ENCODE assay signal across 12 cellular contexts in genomic region chr15:56207092-56207491, GRCh38. TPM values are rescaled to one million over a fixed set of nuclear protein-coding genes. Genes with fewer than 3 reads are reported as not detected.
DNase-seq lines count a peak whose midpoint lies in the region; ATAC-seq and TF ChIP-seq lines count a peak whose summit lies in the region.
"Had no signal": no experiment of that assay in that cellular context is flagged by ENCODE, and none has a peak within 500 bp of the region (broad histone marks: within the 10 kb centered on the region; RNA-seq: fewer than 3 reads in every experiment).

No MANE protein-coding gene starts in this region.

- H3K9me3 Mint-ChIP-seq in activated B cell treated with CpG ODN at 0.5 μM for 24 hours: peaks cover 11% of the 10 kb centered on the region
- H3K9me3 Mint-ChIP-seq: GM23338 had no signal

- peak; percentile 88 for ATAC-seq in GM18498 (IDR thresholded peaks at IDR 0.05; ENCODE audit: unreplicated experiment)
- peak; percentile 76 for ATAC-seq in GM19452 (IDR thresholded peaks at IDR 0.05; ENCODE audit: unreplicated experiment)
- peak; percentile 56 for ATAC-seq in HG03045 (IDR thresholded peaks at IDR 0.05; ENCODE audit: unreplicated experiment)
- peak; percentile 69 for ATAC-seq in activated B cell treated with CpG ODN at 0.5 μM for 24 hours (ENCODE audit: low read depth)
- ATAC-seq: GM23338 had no signal

- intact Hi-C loops in activated B cell treated with CpG ODN at 0.5 μM for 24 hours (cut with micrococcal nuclease): loop anchor here (2.0 kb wide), 1 partner anchor 40 kb away; no protein-coding TSS in a partner anchor

- H3K4ac ChIP-seq in neuronal stem cell (ENCODE audit: low read length) (no peak overlapping the region), mesendoderm (ENCODE audit: low read depth, low read length) (no peak overlapping the region)

- H3K56ac ChIP-seq in mesendoderm (ENCODE audit: low read length): no peak overlapping the region

- H3K27ac Mint-ChIP-seq in activated B cell treated with CpG ODN at 0.5 μM for 24 hours: peak overlapping the region; percentile 79
- H3K27ac Mint-ChIP-seq: brain, GM23338 had no signal

- DNase-seq in activated B cell treated with CpG ODN at 0.5 μM for 24 hours (no peak), neuronal stem cell (ENCODE audit: low spot score) (no peak), OCI-M1 (lab: John Stamatoyannopoulos, UW) (no peak), mesendoderm (no peak), kidney glomerular epithelial cell (lab: John Stamatoyannopoulos, UW) (no peak)
- DNase-seq: COR-L47 had no signal

- H3K4me1 ChIP-seq in neuronal stem cell (ENCODE audit: control insufficient read depth in 2 of 2, insufficient read depth in 1 of 2, low read depth in 1 of 2, low read length in 2 of 2) (no peaks in the 10 kb centered on the region), mesendoderm (ENCODE audit: control insufficient read depth, low read depth, low read length) (no peaks in the 10 kb centered on the region)

- no peak for TF ChIP-seq CTCF in activated B cell treated with CpG ODN at 0.5 μM for 24 hours (IDR thresholded peaks at IDR 0.05)

- H2AK5ac ChIP-seq in neuronal stem cell (ENCODE audit: low read depth, low read length) (no peak overlapping the region), mesendoderm (ENCODE audit: low read length) (no peak overlapping the region)

- H4K91ac ChIP-seq in neuronal stem cell (ENCODE audit: low read depth, low read length, poor library complexity): no peak overlapping the region

- H3K36me3 Mint-ChIP-seq in activated B cell treated with CpG ODN at 0.5 μM for 24 hours (ENCODE audit: low read depth): peaks cover 23% of the 10 kb centered on the region

- no peaks in the 10 kb centered on the region for H3K27me3 Mint-ChIP-seq in activated B cell treated with CpG ODN at 0.5 μM for 24 hours

- H3K14ac ChIP-seq in neuronal stem cell (ENCODE audit: low read length): no peak overlapping the region

- H2BK12ac ChIP-seq in neuronal stem cell (ENCODE audit: low read length): no peak overlapping the region

- H3K27ac ChIP-seq in neuronal stem cell (replicated peaks; ENCODE audit: low read length) (no peak overlapping the region), mesendoderm (ENCODE audit: low read depth, low read length) (no peak overlapping the region)

- H3K18ac ChIP-seq in neuronal stem cell (ENCODE audit: low read length) (no peak overlapping the region), mesendoderm (ENCODE audit: low read length) (no peak overlapping the region)

- H2AFZ ChIP-seq in neuronal stem cell (ENCODE audit: low read length): no peak overlapping the region
- H2AFZ ChIP-seq: GM23338 had no signal

- H3K23ac ChIP-seq in neuronal stem cell (ENCODE audit: low read depth, low read length, poor library complexity) (no peak overlapping the region), mesendoderm (ENCODE audit: low read length) (no peak overlapping the region)

- H3K4me3 ChIP-seq in neuronal stem cell (ENCODE audit: low read length in 2 of 2) (no peak overlapping the region), mesendoderm (ENCODE audit: low read length) (no peak overlapping the region)
- H3K4me3 ChIP-seq: GM23338, lung had no signal

- H3K79me2 ChIP-seq in mesendoderm (ENCODE audit: control insufficient read depth, insufficient read depth, low read length): peaks cover 61% of the 10 kb centered on the region

- peaks cover 0 to 34% of the 10 kb centered on the region in 2 donors for H3K36me3 ChIP-seq in neuronal stem cell (replicated peaks in 1 of 2; ENCODE audit: control insufficient read depth in 2 of 2, insufficient read depth in 2 of 2, low read length in 2 of 2)
- no peaks in the 10 kb centered on the region for H3K36me3 ChIP-seq in mesendoderm (ENCODE audit: control insufficient read depth, insufficient read depth, low read length)

- CTCF ChIA-PET in activated B cell treated with CpG ODN at 0.5 μM for 24 hours (lab: Charles Lee): interaction anchor here (1.0 kb wide), 1 partner anchor 37 kb away, joined by 3 read pairs; no protein-coding TSS in a partner anchor

- H4K5ac ChIP-seq in mesendoderm (ENCODE audit: low read length): no peak overlapping the region

- H3K9me3 ChIP-seq in neuronal stem cell (replicated peaks in 1 of 2; ENCODE audit: control insufficient read depth in 2 of 2, insufficient read depth in 1 of 2, low read depth in 1 of 2, low read length in 2 of 2): peaks cover 0 to 33% of the 10 kb centered on the region in 2 donors

- POLR2A ChIA-PET in activated B cell treated with CpG ODN at 0.5 μM for 24 hours (lab: Charles Lee): interaction anchor here (1.5 kb wide), 1 partner anchor 38 kb away, joined by 12 read pairs; no protein-coding TSS in a partner anchor

- H2BK120ac ChIP-seq in neuronal stem cell (ENCODE audit: low read depth, low read length) (no peak overlapping the region), mesendoderm (ENCODE audit: low read depth, low read length) (no peak overlapping the region)

- no peak overlapping the region for H3K9ac ChIP-seq in neuronal stem cell (ENCODE audit: low read depth, low read length, poor library complexity)
- H3K9ac ChIP-seq in mesendoderm (ENCODE audit: low read length): no peak overlapping the region

- no peaks in the 10 kb centered on the region for H3K27me3 ChIP-seq in neuronal stem cell (ENCODE audit: control insufficient read depth in 3 of 3, insufficient read depth in 3 of 3, low read depth in 1 of 3, low read length in 3 of 3)
- no peaks in the 10 kb centered on the region for H3K27me3 ChIP-seq in mesendoderm (ENCODE audit: insufficient read depth, low read length, poor library complexity)

- H3K4me3 Mint-ChIP-seq in activated B cell treated with CpG ODN at 0.5 μM for 24 hours: peak overlapping the region; percentile 39
- H3K4me3 Mint-ChIP-seq: brain, GM23338 had no signal

- no peak overlapping the region for H2BK5ac ChIP-seq in neuronal stem cell (ENCODE audit: low read length)
- no peak overlapping the region for H2BK5ac ChIP-seq in mesendoderm (ENCODE audit: low read length)

- peaks cover 76% of the 10 kb centered on the region for H3K4me1 Mint-ChIP-seq in activated B cell treated with CpG ODN at 0.5 μM for 24 hours

- H4K8ac ChIP-seq in neuronal stem cell (ENCODE audit: low read depth, low read length) (no peak overlapping the region), mesendoderm (ENCODE audit: low read depth, low read length) (no peak overlapping the region)

- no peak overlapping the region for H3K4me2 ChIP-seq in neuronal stem cell (ENCODE audit: insufficient read depth, low read length, poor library complexity, severe bottlenecking)
- H3K4me2 ChIP-seq in mesendoderm (ENCODE audit: low read length): no peak overlapping the region
- H3K4me2 ChIP-seq: GM23338 had no signal

- H2BK15ac ChIP-seq in neuronal stem cell (ENCODE audit: low read length): no peak overlapping the region
- no peak overlapping the region for H2BK15ac ChIP-seq in mesendoderm (replicated peaks; ENCODE audit: low read depth)

- peaks cover 3% of the 10 kb centered on the region for H3K79me1 ChIP-seq in neuronal stem cell (ENCODE audit: low read depth, low read length)
- H3K79me1 ChIP-seq in mesendoderm (ENCODE audit: low read length): peaks cover 8% of the 10 kb centered on the region

RNA-seq across cellular contexts. Expression of gene RFX7, which starts 36.6 kb away (rescaled TPM):
- total RNA-seq in activated B cell treated with CpG ODN at 0.5 μM for 24 hours: 24.3 and 27.8 TPM in 2 replicates
- 23.4 TPM for polyA plus RNA-seq in neuronal stem cell (2013, experiment 1 of 2)
- 23.0 TPM for polyA plus RNA-seq in neuronal stem cell (2013, experiment 2 of 2)
- 18.5 TPM for polyA plus RNA-seq in mesendoderm (2013, experiment 1 of 2)
- 19.7 TPM for polyA plus RNA-seq in mesendoderm (2013, experiment 2 of 2)
